Comparison of ENCODE assay signal across 1 cellular context in the genomic region with DNA sequence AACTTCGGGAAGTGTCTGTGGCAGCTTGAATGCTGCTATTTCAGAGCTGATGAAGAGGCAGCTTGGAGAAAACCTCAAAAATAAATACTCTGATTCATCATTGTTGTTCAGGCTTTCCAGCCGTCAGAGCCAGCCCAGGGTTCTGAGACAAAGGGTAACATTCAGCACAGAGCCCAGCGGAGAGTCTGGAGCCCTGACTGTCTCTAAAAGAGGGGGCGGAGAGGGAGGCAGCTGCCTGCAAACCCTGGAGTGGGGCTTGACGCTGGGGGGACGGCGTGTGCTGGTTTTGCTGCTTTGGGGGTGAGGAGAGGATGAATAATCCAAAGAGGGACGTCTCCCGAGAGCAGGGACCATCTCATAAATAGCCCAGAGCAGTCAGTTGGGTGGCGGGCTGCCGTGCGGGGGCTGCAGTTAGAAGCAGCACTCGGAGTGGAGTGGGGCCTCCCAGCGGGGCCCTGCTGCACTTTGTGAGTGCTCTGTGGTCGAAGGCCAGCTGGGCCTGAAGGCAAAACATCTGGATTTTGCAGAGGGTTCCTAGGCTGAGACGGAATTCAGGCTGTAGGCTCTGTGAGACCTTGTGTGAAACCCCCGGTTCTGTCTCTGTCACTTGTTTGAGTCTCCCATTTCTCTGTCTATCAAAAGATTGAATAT.
TF ChIP-seq lines count a peak whose summit lies in the region.

No MANE protein-coding gene starts in this region.

TF ChIP-seq in GM23338, 12 proteins besides CTCF, POLR2A, EP300 and RAD21:
- TF ChIP-seq ZNF114 (CRISPR knock-in tag; IDR thresholded peaks at IDR 0.05) (no peak), JUNB (IDR thresholded peaks at IDR 0.05; ENCODE audit: unreplicated experiment) (peak; percentile 50)
- TF ChIP-seq, protein P1, sequence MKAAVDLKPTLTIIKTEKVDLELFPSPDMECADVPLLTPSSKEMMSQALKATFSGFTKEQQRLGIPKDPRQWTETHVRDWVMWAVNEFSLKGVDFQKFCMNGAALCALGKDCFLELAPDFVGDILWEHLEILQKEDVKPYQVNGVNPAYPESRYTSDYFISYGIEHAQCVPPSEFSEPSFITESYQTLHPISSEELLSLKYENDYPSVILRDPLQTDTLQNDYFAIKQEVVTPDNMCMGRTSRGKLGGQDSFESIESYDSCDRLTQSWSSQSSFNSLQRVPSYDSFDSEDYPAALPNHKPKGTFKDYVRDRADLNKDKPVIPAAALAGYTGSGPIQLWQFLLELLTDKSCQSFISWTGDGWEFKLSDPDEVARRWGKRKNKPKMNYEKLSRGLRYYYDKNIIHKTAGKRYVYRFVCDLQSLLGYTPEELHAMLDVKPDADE (IDR thresholded peaks at IDR 0.05) = no peak
